Comparison of ENCODE assay signal across 9 cellular contexts in the genomic region with DNA sequence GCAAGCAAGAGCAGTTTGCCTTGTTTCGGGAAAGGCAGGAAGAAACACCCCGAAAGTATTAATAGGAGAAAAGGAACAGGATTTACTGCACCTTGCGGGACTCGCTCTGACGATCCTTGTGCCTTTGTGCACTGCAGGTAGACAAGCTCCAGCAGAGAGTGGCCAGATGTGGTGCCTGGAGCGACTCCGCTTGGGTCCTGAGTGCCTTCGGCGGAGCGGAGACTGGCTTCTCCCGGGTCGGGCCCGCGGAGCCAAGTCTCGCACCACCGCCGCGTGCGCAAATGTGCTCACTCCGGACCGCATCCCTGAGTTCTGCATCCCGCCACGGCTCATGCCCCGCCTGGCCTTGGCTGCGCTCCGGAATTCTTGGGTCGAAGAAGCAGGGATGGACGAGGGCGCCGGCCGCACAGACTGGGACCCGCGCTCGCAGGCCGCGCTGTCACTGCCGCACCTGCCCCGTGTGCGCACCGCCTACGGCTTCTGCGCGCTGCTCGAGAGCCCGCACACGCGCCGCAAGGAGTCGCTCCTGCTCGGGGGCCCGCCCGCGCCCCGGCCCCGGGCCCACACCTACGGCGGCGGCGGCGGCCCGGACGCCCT. TPM values are rescaled to one million over a fixed set of nuclear protein-coding genes. Genes with fewer than 3 reads are reported as not detected.
A peak's percentile ranks its signal among the peaks of the same experiment; 100 is the strongest.
DNase-seq lines count a peak whose midpoint lies in the region; ATAC-seq and TF ChIP-seq lines count a peak whose summit lies in the region.
"Had no signal": no experiment of that assay in that cellular context is flagged by ENCODE, and none has a peak within 500 bp of the region (broad histone marks: within the 10 kb centered on the region; RNA-seq: fewer than 3 reads in every experiment).

No MANE protein-coding gene starts in this region.

- no peaks in the 10 kb centered on the region for H4K20me1 ChIP-seq in PC-3 (ENCODE audit: low read length)

- peak overlapping the region; percentile 88 for H3K4me2 ChIP-seq in PC-3 (ENCODE audit: low read length)

- BruUV-seq in PC-3 (replicated peaks; lab: Mats Ljungman, UMichigan) = no TSS peak

- no peak overlapping the region for H3K9ac ChIP-seq in PC-3 (ENCODE audit: low read length)

- peak overlapping the region; percentile 60 for H3K4me3 ChIP-seq in PC-3 (ENCODE audit: low read length)

- H3K9me2 ChIP-seq in PC-3 (replicated peaks; ENCODE audit: low read length) = no peaks in the 10 kb centered on the region

- peak; percentile 44 to 68 for DNase-seq in NCI-H2081 (lab: John Stamatoyannopoulos, UW)
- DNase-seq in NCI-H2081 treated with DMSO at 0.1 percent for 48 hours (lab: John Stamatoyannopoulos, UW) = no peak
- peak; percentile 11 for DNase-seq in PC-3
- DNase-seq in astrocyte of the hippocampus (ENCODE audit: low read depth, low spot score) = peak; percentile 40
- DNase-seq in islet precursor cell = peak; percentile 58
- peak; percentile 42 for DNase-seq in stimulated activated CD4-positive, alpha-beta T cell treated with anti-CD3 and anti-CD28 coated beads, Interleukin-15, amount 100 ng/mL, for 24 hours
- DNase-seq in GDM1 (lab: John Stamatoyannopoulos, UW) = no peak

- TF ChIP-seq CTCF in PC-3 (conservative IDR thresholded peaks at IDR 0.05; ENCODE audit: low read depth, low read length) = no peak

- H3K27ac ChIP-seq in PC-3 (ENCODE audit: low read length) = no peak overlapping the region

- POLR2A ChIA-PET in PC-3 (lab: Charles Lee; ENCODE audit: unreplicated experiment) = no interaction called here

- CTCF ChIA-PET in PC-3 (lab: Charles Lee) = no interaction called here

- H3F3A ChIP-seq in PC-3 (ENCODE audit: low read length, unreplicated experiment) = no peaks in the 10 kb centered on the region

- peaks cover 7% of the 10 kb centered on the region for H3K27me3 ChIP-seq in PC-3 (ENCODE audit: low read length)

- ATAC-seq in PC-3 = peak; percentile 10; the same call in 1 of the 2 replicates
- ATAC-seq in GM21367 (IDR thresholded peaks at IDR 0.05; ENCODE audit: unreplicated experiment) = no peak

- H2AFZ ChIP-seq in PC-3 (ENCODE audit: low read length) = peak overlapping the region; percentile 63

- H3K4me1 ChIP-seq in PC-3 (ENCODE audit: insufficient read depth, low read length) = peaks cover 30% of the 10 kb centered on the region

- no peaks in the 10 kb centered on the region for H3K9me3 ChIP-seq in PC-3 (ENCODE audit: low read length)

- no peaks in the 10 kb centered on the region for H3K36me3 ChIP-seq in PC-3 (ENCODE audit: low read depth, low read length)

- no peaks in the 10 kb centered on the region for H3K79me2 ChIP-seq in PC-3 (ENCODE audit: low read length)

- intact Hi-C loops in PC-3 (cut with micrococcal nuclease) = loop anchor here (10.0 kb wide), 1 partner anchor 83 kb away; no protein-coding TSS in a partner anchor

RNA-seq across cellular contexts. Expression of a gene that starts 0.8 kb away (rescaled TPM):
- total RNA-seq in PC-3 (2014; rRNA removed) = 0.11 and 0.52 TPM in 2 replicates
- total RNA-seq: subcutaneous adipose tissue had no signal

RNA-seq across cellular contexts. Expression of a gene that starts 7.3 kb away (rescaled TPM):
- total RNA-seq in PC-3 (2014; rRNA removed) = 11.3 and 11.4 TPM in 2 replicates

Comparison
In these comparisons a context has a peak if more than half of its experiments do, and no peak if none do; other contexts are left out.
1. DNase-seq: peak in NCI-H2081 (2 of 2), PC-3 (single experiment), astrocyte of the hippocampus (single experiment), islet precursor cell (single experiment) and stimulated activated CD4-positive, alpha-beta T cell treated with anti-CD3 and anti-CD28 coated beads, Interleukin-15, amount 100 ng/mL, for 24 hours (single experiment); none in NCI-H2081 treated with DMSO at 0.1 percent for 48 hours (single experiment) and GDM1 (single experiment).